In the genomic region with DNA sequence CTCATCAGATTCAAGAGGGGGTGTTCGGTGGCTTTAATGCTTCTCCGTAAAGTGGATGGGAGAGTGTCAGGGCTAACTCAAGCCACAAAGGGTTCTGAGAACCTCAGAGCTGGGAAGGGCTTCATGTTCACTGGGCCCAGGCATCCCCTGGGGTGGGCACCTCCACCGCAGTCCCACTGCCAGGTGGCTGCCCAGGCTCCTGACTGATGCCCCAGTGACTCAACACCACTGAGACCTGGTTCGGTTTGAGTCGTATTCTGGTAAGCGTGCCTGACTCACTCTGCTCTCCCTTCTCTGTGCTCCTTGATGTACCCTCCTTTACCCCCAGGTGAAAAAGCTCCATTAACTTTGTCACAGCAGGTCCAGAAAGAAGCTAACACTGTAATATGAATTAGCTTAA, we compare ENCODE assay signal across 11 cellular contexts.
A peak's percentile ranks its signal among the peaks of the same experiment; 100 is the strongest.
DNase-seq lines count a peak whose midpoint lies in the region; FAIRE-seq and TF ChIP-seq lines count a peak whose summit lies in the region.
"Had no signal": no experiment of that assay in that cellular context is flagged by ENCODE, and none has a peak within 500 bp of the region (broad histone marks: within the 10 kb centered on the region; RNA-seq: fewer than 3 reads in every experiment).

No MANE protein-coding gene starts in this region.

- H3K4me1 Mint-ChIP-seq in activated CD4-positive, alpha-beta memory T cell treated with anti-CD3 and anti-CD28 coated beads for 36 hours (ENCODE audit: low read depth): peaks cover 97% of the 10 kb centered on the region

- peaks cover 26% of the 10 kb centered on the region for H3K36me3 Mint-ChIP-seq in activated CD4-positive, alpha-beta memory T cell treated with anti-CD3 and anti-CD28 coated beads for 36 hours

- H3K4me3 Mint-ChIP-seq in activated CD4-positive, alpha-beta memory T cell treated with anti-CD3 and anti-CD28 coated beads for 36 hours: peak overlapping the region; percentile 49

- FAIRE-seq in bronchial epithelial cell (lab: Jason Lieb, UNC): no peak
- FAIRE-seq: H1 had no signal

- H3K4me3 ChIP-seq in MG63 (no peak overlapping the region), bronchial epithelial cell (ENCODE audit: low read depth, low read length) (no peak overlapping the region), adrenal gland (no peak overlapping the region), uterus (no peak overlapping the region)
- H3K4me3 ChIP-seq: tibial nerve had no signal

- TF ChIP-seq CTCF in bronchial epithelial cell (IDR thresholded peaks at IDR 0.05; ENCODE audit: insufficient read depth, low read length, severe bottlenecking) (no peak), adrenal gland (IDR thresholded peaks at IDR 0.05) (no peak), uterus (IDR thresholded peaks at IDR 0.05) (no peak)

- intact Hi-C loops in activated CD4-positive, alpha-beta memory T cell treated with anti-CD3 and anti-CD28 coated beads for 36 hours (cut with micrococcal nuclease): loop anchor here (5.0 to 10.0 kb wide), 3 partner anchors 498 to 790 kb away; no protein-coding TSS in a partner anchor
- intact Hi-C loops in adrenal gland (cut with DNase I) (no loop called here), uterus (cut with DNase I; ENCODE audit: low total_unique reads) (no loop called here)

- H3K4me1 ChIP-seq in adrenal gland (replicated peaks in 1 of 2) (peaks cover 0 to 6% of the 10 kb centered on the region in 2 donors), uterus (no peaks in the 10 kb centered on the region)

- peaks cover 5% of the 10 kb centered on the region for H3K27me3 Mint-ChIP-seq in activated CD4-positive, alpha-beta memory T cell treated with anti-CD3 and anti-CD28 coated beads for 36 hours

- peak; percentile 42 for DNase-seq in MG63
- DNase-seq in activated CD4-positive, alpha-beta memory T cell treated with anti-CD3 and anti-CD28 coated beads for 36 hours: peak; percentile 89
- peak; percentile 10 for DNase-seq in bronchial epithelial cell (ENCODE audit: low read depth)
- peak; percentile 49 to 64 for DNase-seq in stimulated activated CD4-positive, alpha-beta T cell treated with anti-CD3 and anti-CD28 coated beads, Interleukin-4, amount 100 ng/mL, for 48 hours (ENCODE audit: low read depth in 2 of 2)
- DNase-seq in NOMO-1 treated with dmso at 0.1 percent for 144 hours (lab: John Stamatoyannopoulos, UW; ENCODE audit: unreplicated experiment): no peak
- no peak for DNase-seq in adrenal gland
- DNase-seq in uterus: no peak
- no peak for DNase-seq in NCI-H82 treated with DMSO at 0.1 percent for 48 hours (lab: John Stamatoyannopoulos, UW; ENCODE audit: unreplicated experiment)

- TF ChIP-seq POLR2A in adrenal gland (IDR thresholded peaks at IDR 0.05) (no peak), uterus (IDR thresholded peaks at IDR 0.05) (no peak)

- POLR2A ChIA-PET in activated CD4-positive, alpha-beta memory T cell treated with anti-CD3 and anti-CD28 coated beads for 36 hours (lab: Charles Lee): interaction anchor here (0.6 to 2.8 kb wide), 11 partner anchors 35 to 735 kb away, joined by 3 to 43 read pairs (median 4); partner anchors contain the start of genes RPLP1 and TLE3

- peaks cover 28% of the 10 kb centered on the region for H3K9me3 Mint-ChIP-seq in activated CD4-positive, alpha-beta memory T cell treated with anti-CD3 and anti-CD28 coated beads for 36 hours

- WGBS in adrenal gland, 4 donors: 91 to 97% (median 93%) methylated on average over 5 to 6 of the region's 6 CpGs

- H3K27me3 ChIP-seq in MG63: no peaks in the 10 kb centered on the region
- peaks cover 3% of the 10 kb centered on the region for H3K27me3 ChIP-seq in bronchial epithelial cell (ENCODE audit: control insufficient read depth, insufficient read depth, low read length)
- no peaks in the 10 kb centered on the region for H3K27me3 ChIP-seq in adrenal gland
- no peaks in the 10 kb centered on the region for H3K27me3 ChIP-seq in uterus
- H3K27me3 ChIP-seq: tibial nerve had no signal

- peak overlapping the region; percentile 89 for H3K27ac Mint-ChIP-seq in activated CD4-positive, alpha-beta memory T cell treated with anti-CD3 and anti-CD28 coated beads for 36 hours

- H3K9me3 ChIP-seq in MG63: peaks cover 11% of the 10 kb centered on the region
- no peaks in the 10 kb centered on the region for H3K9me3 ChIP-seq in adrenal gland (replicated peaks in 1 of 3)
- no peaks in the 10 kb centered on the region for H3K9me3 ChIP-seq in uterus

- no peak overlapping the region for H3K27ac ChIP-seq in adrenal gland
- no peak overlapping the region for H3K27ac ChIP-seq in uterus
- H3K27ac ChIP-seq: epithelial cell of prostate, tibial nerve had no signal

- H3K36me3 ChIP-seq in MG63: no peaks in the 10 kb centered on the region
- no peaks in the 10 kb centered on the region for H3K36me3 ChIP-seq in bronchial epithelial cell (ENCODE audit: control insufficient read depth, insufficient read depth, low read length)
- no peaks in the 10 kb centered on the region for H3K36me3 ChIP-seq in adrenal gland (replicated peaks in 1 of 2)
- no peaks in the 10 kb centered on the region for H3K36me3 ChIP-seq in uterus
- H3K36me3 ChIP-seq: tibial nerve had no signal

- CTCF ChIA-PET in activated CD4-positive, alpha-beta memory T cell treated with anti-CD3 and anti-CD28 coated beads for 36 hours (lab: Charles Lee): interaction anchor here (1.0 to 1.8 kb wide), 4 partner anchors 43 to 731 kb away, joined by 3 to 5 read pairs (median 4); no protein-coding TSS in a partner anchor

Comparison
In these comparisons a context has a peak if more than half of its experiments do, and no peak if none do; other contexts are left out.
1. DNase-seq: peak in MG63 (single experiment), activated CD4-positive, alpha-beta memory T cell treated with anti-CD3 and anti-CD28 coated beads for 36 hours (single experiment), bronchial epithelial cell (single experiment) and stimulated activated CD4-positive, alpha-beta T cell treated with anti-CD3 and anti-CD28 coated beads, Interleukin-4, amount 100 ng/mL, for 48 hours (2 of 2); none in NOMO-1 treated with dmso at 0.1 percent for 144 hours (single experiment), adrenal gland (0 of 7), uterus (0 of 2) and NCI-H82 treated with DMSO at 0.1 percent for 48 hours (single experiment).